ENCODE assay signal across 2 cellular contexts in the genomic region with DNA sequence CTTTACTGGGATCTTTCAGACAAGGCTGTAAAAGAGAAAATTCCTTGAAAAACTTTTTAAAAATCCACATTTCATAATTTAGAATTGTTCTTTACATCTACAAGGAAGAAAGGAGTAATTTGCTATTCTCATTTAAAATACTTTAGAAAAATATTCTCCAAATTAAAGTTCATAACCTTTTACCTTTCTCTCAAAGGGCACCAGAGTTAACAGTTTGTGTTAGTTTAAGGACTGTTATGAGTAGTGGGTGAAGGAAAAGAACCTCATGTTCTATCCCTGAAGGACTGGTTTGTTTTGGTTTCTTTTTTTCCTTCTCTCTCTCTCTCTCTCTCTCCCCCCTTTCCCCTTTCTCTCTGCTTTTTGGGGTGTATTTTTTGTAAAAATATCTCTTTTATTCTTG.
TF ChIP-seq lines count a peak whose summit lies in the region.

No MANE protein-coding gene starts in this region.

TF ChIP-seq in liver, 16 proteins besides CTCF, POLR2A, EP300 and RAD21 (continued from another document):
- TF ChIP-seq FOXA1 (IDR thresholded peaks at IDR 0.05) (no peak), RXRA (IDR thresholded peaks at IDR 0.05) (peak; percentile 57 to 82)

TF ChIP-seq in HepG2, 621 proteins besides CTCF, POLR2A, EP300 and RAD21 (continued from another document):
- TF ChIP-seq IRX3 (CRISPR knock-in tag; IDR thresholded peaks at IDR 0.05; ENCODE audit: borderline replicate concordance, low read depth) (no peak), CBFB (CRISPR knock-in tag; IDR thresholded peaks at IDR 0.05) (no peak), ZNF766 (CRISPR knock-in tag; IDR thresholded peaks at IDR 0.05; ENCODE audit: borderline replicate concordance) (no peak), LBX2 (CRISPR knock-in tag; IDR thresholded peaks at IDR 0.05; ENCODE audit: borderline replicate concordance) (no peak), POGK (CRISPR knock-in tag; conservative IDR thresholded peaks at IDR 0.05) (no peak), JARID2 (CRISPR knock-in tag; IDR thresholded peaks at IDR 0.05; ENCODE audit: insufficient replicate concordance) (no peak)
TF ChIP-seq in HepG2: peak in this region for 0.
